In the genomic region with DNA sequence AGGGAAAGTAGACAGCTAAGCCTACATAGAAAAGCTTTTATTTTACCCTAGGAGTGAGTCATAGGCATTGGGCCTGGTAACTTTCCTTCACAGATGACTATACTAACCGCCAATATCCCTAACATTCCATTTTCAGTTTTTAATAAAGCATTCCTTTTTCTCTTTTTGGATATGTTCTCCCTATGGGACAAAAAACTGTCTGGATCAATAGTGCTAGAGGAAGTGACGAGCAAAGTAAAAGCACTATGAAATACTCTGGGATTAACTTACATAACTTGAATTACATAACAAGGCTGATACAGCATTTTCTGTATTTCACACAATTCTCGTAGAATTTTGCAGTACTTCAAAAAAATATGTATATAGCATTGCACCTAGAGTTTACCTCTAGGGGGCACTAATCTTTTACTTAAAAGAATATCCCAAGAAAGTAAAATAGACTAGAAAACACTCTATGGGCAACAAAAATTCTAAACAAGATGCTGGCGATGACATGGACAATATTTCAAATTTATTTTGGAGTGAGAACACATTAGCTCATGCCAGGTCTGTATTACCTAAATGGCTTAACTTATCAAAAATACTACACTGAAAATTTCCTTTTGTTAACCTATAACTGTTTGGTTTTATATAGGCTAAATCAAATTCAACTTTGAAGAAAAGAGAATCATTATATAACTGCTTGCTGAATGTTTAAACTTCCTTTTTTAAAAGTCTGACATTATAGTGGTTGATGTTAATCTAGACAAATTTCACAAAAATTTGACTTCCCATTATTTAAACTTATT, we compare ENCODE assay signal across 8 cellular contexts.
DNase-seq lines count a peak whose midpoint lies in the region; ATAC-seq, FAIRE-seq and TF ChIP-seq lines count a peak whose summit lies in the region.

No MANE protein-coding gene starts in this region.

- no peak overlapping the region for H3K4me3 Mint-ChIP-seq in T-cell

- H3K36me3 ChIP-seq in left lung: no peaks in the 10 kb centered on the region

- no peaks in the 10 kb centered on the region for H3K9me3 Mint-ChIP-seq in T-cell

- peaks cover 3% of the 10 kb centered on the region in 2 donors for H3K27me3 Mint-ChIP-seq in T-cell

- intact Hi-C loops in left lung (cut with DNase I): loop anchor here in 1 of 2 donors (10.0 kb wide), 1 partner anchor 146 kb away; no protein-coding TSS in a partner anchor

- peaks cover 0 to 6% of the 10 kb centered on the region in 2 donors for H3K4me1 ChIP-seq in left lung

- POLR2A ChIA-PET in T-cell (lab: Charles Lee): no interaction called here

- H3K36me3 Mint-ChIP-seq in T-cell: no peaks in the 10 kb centered on the region

- no peak overlapping the region for H3K27ac ChIP-seq in left lung

- H3K27me3 ChIP-seq in left lung: no peaks in the 10 kb centered on the region

- H3K27ac Mint-ChIP-seq in T-cell: no peak overlapping the region

- H3K4me1 Mint-ChIP-seq in T-cell: no peaks in the 10 kb centered on the region

- H3K4me3 ChIP-seq in AG10803 (ENCODE audit: low read length) (peak overlapping the region; percentile 4; the same call in 1 of the 2 replicates), cardiac fibroblast (replicated peaks in 1 of 2; ENCODE audit: low read depth in 2 of 2, low read length in 2 of 2) (peak overlapping the region in 1 of 2 donors; percentile 18), left lung (no peak overlapping the region)

- FAIRE-seq in H54 (lab: Jason Lieb, UNC): peak; percentile 76

- DNase-seq in AG10803 (ENCODE audit: low read depth) (peak; percentile 85), H54 (ENCODE audit: insufficient read length, low spot score) (no peak), NCI-H748 (lab: John Stamatoyannopoulos, UW; ENCODE audit: unreplicated experiment) (peak; percentile 62), cardiac fibroblast (ENCODE audit: low read depth in 2 of 2) (peak; percentile 85 to 91), left lung (no peak), NK-92 (lab: John Stamatoyannopoulos, UW; ENCODE audit: unreplicated experiment) (no peak), T-cell (no peak)

- H3K9me3 ChIP-seq in left lung: no peaks in the 10 kb centered on the region

- ATAC-seq in left lung (peak; percentile 60), T-cell (replicated peaks in 1 of 4) (no peak), HG03469 (IDR thresholded peaks at IDR 0.05; ENCODE audit: unreplicated experiment) (no peak)

- CTCF ChIA-PET in T-cell (lab: Charles Lee): interaction anchor here in 1 of 2 donors (1.6 kb wide), 1 partner anchor 608 kb away, joined by 4 read pairs; a partner anchor contains a TSS

- no peak for TF ChIP-seq POLR2A in H54 (IDR thresholded peaks at IDR 0.05; ENCODE audit: low read depth, low read length)

- TF ChIP-seq CTCF in AG10803 (conservative IDR thresholded peaks at IDR 0.05; ENCODE audit: low read length) (peak; percentile 63), cardiac fibroblast (IDR thresholded peaks at IDR 0.05; ENCODE audit: low read depth, low read length) (peak; percentile 53), left lung (IDR thresholded peaks at IDR 0.05) (peak; percentile 54 to 60)

Comparison
In these comparisons a context has a peak if more than half of its experiments do, and no peak if none do; other contexts are left out.
1. DNase-seq: peak in AG10803 (single experiment), NCI-H748 (single experiment) and cardiac fibroblast (2 of 2); none in H54 (single experiment), left lung (0 of 2), NK-92 (single experiment) and T-cell (0 of 34).
2. Peak in every context shown above with its lines, with median percentiles within 50 percentile points of each other: CTCF ChIP-seq.